Comparison of ENCODE assay signal across 1 cellular context in the genomic region with DNA sequence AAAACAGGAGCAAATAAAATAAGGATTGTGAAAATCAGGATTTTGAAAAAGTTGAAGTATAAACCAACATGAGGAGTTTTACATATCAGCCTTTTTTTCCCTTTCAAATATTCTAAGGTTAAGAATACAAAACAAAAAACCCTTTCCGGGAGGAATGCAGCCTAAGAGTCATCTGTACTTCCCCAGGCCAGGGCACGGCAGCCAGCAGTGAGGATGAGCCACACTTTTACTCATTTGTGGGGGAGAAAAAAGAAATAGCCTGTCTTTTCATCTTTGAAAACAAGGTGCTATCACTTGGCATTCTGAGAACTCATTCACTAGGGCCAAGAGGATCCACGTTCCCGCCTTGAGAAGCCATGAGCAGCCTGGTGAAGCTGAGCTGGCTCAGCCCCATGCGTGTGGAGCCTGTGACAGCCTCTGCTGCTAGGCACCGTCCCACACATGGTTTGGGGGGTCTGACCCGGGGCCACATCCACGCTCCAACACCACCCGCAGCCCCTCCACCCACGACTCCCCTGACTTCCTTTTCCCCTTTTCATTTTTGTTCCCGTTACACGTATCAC.
A peak's percentile ranks its signal among the peaks of the same experiment; 100 is the strongest.
TF ChIP-seq lines count a peak whose summit lies in the region.

No MANE protein-coding gene starts in this region.

TF ChIP-seq in IMR-90, 13 proteins besides CTCF, POLR2A, EP300 and RAD21:
- peak; percentile 28; the same call in 1 of the 2 replicates for TF ChIP-seq FOS (IDR thresholded peaks at IDR 0.05; ENCODE audit: low read depth, low read length)
- no peak for TF ChIP-seq SMC3 (IDR thresholded peaks at IDR 0.05; ENCODE audit: low read depth, low read length)
- no peak for TF ChIP-seq RCOR1 (IDR thresholded peaks at IDR 0.05; ENCODE audit: insufficient replicate concordance, low read length)
- TF ChIP-seq NFE2L2 (IDR thresholded peaks at IDR 0.05; ENCODE audit: low read depth, low read length): no peak
- no peak for TF ChIP-seq MXI1 (IDR thresholded peaks at IDR 0.05; ENCODE audit: borderline replicate concordance, low read depth, low read length)
